In the genomic region with DNA sequence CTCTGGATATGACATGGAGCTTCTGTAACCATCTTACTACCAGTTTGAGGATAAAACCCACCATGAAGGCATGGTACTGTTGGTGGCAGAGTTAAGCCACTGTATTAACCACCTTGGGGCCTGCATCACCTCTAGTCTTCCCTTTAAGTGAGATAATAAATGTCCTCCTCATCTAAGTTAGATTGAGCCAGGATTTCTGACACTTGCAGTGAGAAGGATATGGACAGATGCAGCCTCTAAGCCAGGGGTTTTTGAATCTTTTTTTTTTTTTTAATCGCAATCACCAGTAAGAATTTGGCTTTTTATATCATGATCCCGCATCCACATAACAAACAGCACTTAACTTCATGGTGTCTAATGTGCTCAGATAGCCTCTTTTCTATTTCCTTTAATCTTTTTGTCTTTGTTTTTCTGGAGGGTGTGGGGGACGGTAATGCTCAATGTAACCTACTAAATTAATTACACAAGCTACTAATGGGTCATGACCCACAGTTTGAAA, we compare ENCODE assay signal across 21 cellular contexts. TPM values are rescaled to one million over a fixed set of nuclear protein-coding genes. Genes with fewer than 3 reads are reported as not detected.
DNase-seq lines count a peak whose midpoint lies in the region; ATAC-seq lines count a peak whose summit lies in the region.
"Had no signal": no experiment of that assay in that cellular context is flagged by ENCODE, and none has a peak within 500 bp of the region (broad histone marks: within the 10 kb centered on the region; RNA-seq: fewer than 3 reads in every experiment).

No MANE protein-coding gene starts in this region.

- H3K27me3 Mint-ChIP-seq in activated CD8-positive, alpha-beta memory T cell treated with anti-CD3 and anti-CD28 coated beads, Interleukin-2, amount 10 ng/mL, durations not matched to agents 7 days and 5 days, result no peaks in the 10 kb centered on the region
- no peaks in the 10 kb centered on the region for H3K27me3 Mint-ChIP-seq in CD4-positive, alpha-beta memory T cell
- H3K27me3 Mint-ChIP-seq in naive thymus-derived CD4-positive, alpha-beta T cell, result no peaks in the 10 kb centered on the region
- no peaks in the 10 kb centered on the region for H3K27me3 Mint-ChIP-seq in activated CD4-positive, alpha-beta T cell treated with anti-CD3 and anti-CD28 coated beads, Interleukin-2, amount 10 ng/mL, durations not matched to agents 7 days and 5 days
- H3K27me3 Mint-ChIP-seq: activated naive CD4-positive, alpha-beta T cell treated with anti-CD3 and anti-CD28 coated beads, Interleukin-2, amount 10 ng/mL, durations not matched to agents 7 days and 5 days had no signal

- peaks cover 32% of the 10 kb centered on the region for H3K4me1 ChIP-seq in CD4-positive, alpha-beta memory T cell (ENCODE audit: insufficient read depth, low read length)
- peaks cover 12 to 18% of the 10 kb centered on the region in 2 donors for H3K4me1 ChIP-seq in naive thymus-derived CD4-positive, alpha-beta T cell (ENCODE audit: control insufficient read depth in 2 of 2, insufficient read depth in 2 of 2, low read length in 2 of 2)

- peak overlapping the region; percentile 18 for H3K27ac Mint-ChIP-seq in activated CD8-positive, alpha-beta memory T cell treated with anti-CD3 and anti-CD28 coated beads, Interleukin-2, amount 10 ng/mL, durations not matched to agents 7 days and 5 days
- H3K27ac Mint-ChIP-seq in CD4-positive, alpha-beta memory T cell, result peak overlapping the region in 5 of 7 donors; percentile 33 to 96 (median 63)
- H3K27ac Mint-ChIP-seq in naive thymus-derived CD4-positive, alpha-beta T cell, result peak overlapping the region in 6 of 9 donors; percentile 2 to 62 (median 42)
- no peak overlapping the region for H3K27ac Mint-ChIP-seq in activated CD4-positive, alpha-beta T cell treated with anti-CD3 and anti-CD28 coated beads, Interleukin-2, amount 10 ng/mL, durations not matched to agents 7 days and 5 days
- H3K27ac Mint-ChIP-seq: activated naive CD4-positive, alpha-beta T cell treated with anti-CD3 and anti-CD28 coated beads, Interleukin-2, amount 10 ng/mL, durations not matched to agents 7 days and 5 days had no signal

- no peaks in the 10 kb centered on the region for H3K27me3 ChIP-seq in CD4-positive, alpha-beta memory T cell (ENCODE audit: insufficient read depth, low read length)
- no peaks in the 10 kb centered on the region for H3K27me3 ChIP-seq in naive thymus-derived CD4-positive, alpha-beta T cell (ENCODE audit: control insufficient read depth in 2 of 2, insufficient read depth in 2 of 2, low read length in 2 of 2)
- H3K27me3 ChIP-seq: spleen, tibial nerve had no signal

- H3K4me3 ChIP-seq in CD4-positive, alpha-beta memory T cell (ENCODE audit: low read length in 2 of 2), result no peak overlapping the region
- H3K4me3 ChIP-seq in naive thymus-derived CD4-positive, alpha-beta T cell (ENCODE audit: low read length), result no peak overlapping the region
- H3K4me3 ChIP-seq: coronary artery, GM12878, GM23248, spleen, tibial nerve had no signal

- peaks cover 59% of the 10 kb centered on the region for H3K4me1 Mint-ChIP-seq in activated CD8-positive, alpha-beta memory T cell treated with anti-CD3 and anti-CD28 coated beads, Interleukin-2, amount 10 ng/mL, durations not matched to agents 7 days and 5 days
- H3K4me1 Mint-ChIP-seq in CD4-positive, alpha-beta memory T cell, result peaks cover 18 to 55% (median 29%) of the 10 kb centered on the region in 4 donors
- peaks cover 26 to 61% (median 61%) of the 10 kb centered on the region in 7 donors for H3K4me1 Mint-ChIP-seq in naive thymus-derived CD4-positive, alpha-beta T cell
- peaks cover 59% of the 10 kb centered on the region for H3K4me1 Mint-ChIP-seq in activated CD4-positive, alpha-beta T cell treated with anti-CD3 and anti-CD28 coated beads, Interleukin-2, amount 10 ng/mL, durations not matched to agents 7 days and 5 days

- no peak for DNase-seq in activated CD8-positive, alpha-beta memory T cell treated with anti-CD3 and anti-CD28 coated beads, Interleukin-2, amount 10 ng/mL, durations not matched to agents 7 days and 5 days
- no peak for DNase-seq in activated CD8-positive, alpha-beta memory T cell treated with anti-CD3 and anti-CD28 coated beads, Interleukin-2, amount 50 U/mL, for 4 hours
- DNase-seq in CD4-positive, alpha-beta memory T cell, result no peak
- no peak for DNase-seq in naive thymus-derived CD4-positive, alpha-beta T cell
- no peak for DNase-seq in activated T-cell treated with anti-CD3 and anti-CD28 coated beads, Interleukin-2, amount 50 U/mL, for 1 hour
- DNase-seq in activated CD4-positive, alpha-beta T cell treated with anti-CD3 and anti-CD28 coated beads, Interleukin-2, amount 10 ng/mL, durations not matched to agents 7 days and 5 days, result no peak
- DNase-seq: 8988T; activated naive CD4-positive, alpha-beta T cell treated with anti-CD3 and anti-CD28 coated beads, Interleukin-2, amount 10 ng/mL, durations not matched to agents 7 days and 5 days; activated T-cell treated with anti-CD3 and anti-CD28 coated beads, Interleukin-2, amount 50 U/mL, for 48 hours; AML-193; COR-L47; GM23248; spleen; stimulated activated CD4-positive, alpha-beta T cell treated with anti-CD3 and anti-CD28 coated beads, Interleukin-4, amount 100 ng/mL, for 1 hour; stimulated activated naive CD4-positive, alpha-beta T cell treated with Interleukin-2 at 50 U/mL for 16 hours; T1000 had no signal

- H3K36me3 ChIP-seq in CD4-positive, alpha-beta memory T cell (ENCODE audit: insufficient read depth, low read length), result no peaks in the 10 kb centered on the region
- no peaks in the 10 kb centered on the region for H3K36me3 ChIP-seq in naive thymus-derived CD4-positive, alpha-beta T cell (ENCODE audit: control insufficient read depth in 2 of 3, insufficient read depth in 3 of 3, low read length in 3 of 3)
- H3K36me3 ChIP-seq: tibial nerve had no signal

- CTCF ChIA-PET in activated CD8-positive, alpha-beta memory T cell treated with anti-CD3 and anti-CD28 coated beads, Interleukin-2, amount 10 ng/mL, durations not matched to agents 7 days and 5 days (lab: Charles Lee), result interaction anchor here (0.8 to 1.0 kb wide), 2 partner anchors 39 to 84 kb away, joined by 3 to 5 read pairs; no protein-coding TSS in a partner anchor
- CTCF ChIA-PET in CD4-positive, alpha-beta memory T cell (lab: Charles Lee; ENCODE audit: partially characterized antibody), result interaction anchor here (1.3 kb wide), 1 partner anchor 19 kb away, joined by 3 read pairs; no protein-coding TSS in a partner anchor
- CTCF ChIA-PET in naive thymus-derived CD4-positive, alpha-beta T cell (lab: Charles Lee), result no interaction called here
- CTCF ChIA-PET in activated CD4-positive, alpha-beta T cell treated with anti-CD3 and anti-CD28 coated beads, Interleukin-2, amount 10 ng/mL, durations not matched to agents 7 days and 5 days (lab: Charles Lee), result interaction anchor here (1.0 to 1.1 kb wide), 2 partner anchors 9 to 41 kb away, joined by 3 read pairs; no protein-coding TSS in a partner anchor

- peaks cover 11% of the 10 kb centered on the region for H3K36me3 Mint-ChIP-seq in activated CD8-positive, alpha-beta memory T cell treated with anti-CD3 and anti-CD28 coated beads, Interleukin-2, amount 10 ng/mL, durations not matched to agents 7 days and 5 days
- peaks cover 3 to 5% of the 10 kb centered on the region in 2 donors for H3K36me3 Mint-ChIP-seq in CD4-positive, alpha-beta memory T cell
- peaks cover 0 to 17% (median 14%) of the 10 kb centered on the region in 5 donors for H3K36me3 Mint-ChIP-seq in naive thymus-derived CD4-positive, alpha-beta T cell
- peaks cover 11% of the 10 kb centered on the region for H3K36me3 Mint-ChIP-seq in activated CD4-positive, alpha-beta T cell treated with anti-CD3 and anti-CD28 coated beads, Interleukin-2, amount 10 ng/mL, durations not matched to agents 7 days and 5 days (ENCODE audit: low read depth)

- POLR2A ChIA-PET in CD4-positive, alpha-beta memory T cell (lab: Charles Lee; ENCODE audit: partially characterized antibody), result interaction anchor here (6.3 kb wide), 1 partner anchor 40 kb away, joined by 90 read pairs; a partner anchor contains a TSS
- POLR2A ChIA-PET in naive thymus-derived CD4-positive, alpha-beta T cell (lab: Charles Lee), result interaction anchor here (1.0 to 4.4 kb wide), 2 partner anchors 8 to 39 kb away, joined by 3 to 36 read pairs; no protein-coding TSS in a partner anchor
- POLR2A ChIA-PET in activated CD4-positive, alpha-beta T cell treated with anti-CD3 and anti-CD28 coated beads, Interleukin-2, amount 10 ng/mL, durations not matched to agents 7 days and 5 days (lab: Charles Lee), result interaction anchor here (0.6 kb wide), 1 partner anchor 195 kb away, joined by 3 read pairs; no protein-coding TSS in a partner anchor

- H3K4me3 Mint-ChIP-seq in activated CD8-positive, alpha-beta memory T cell treated with anti-CD3 and anti-CD28 coated beads, Interleukin-2, amount 10 ng/mL, durations not matched to agents 7 days and 5 days, result no peak overlapping the region
- H3K4me3 Mint-ChIP-seq in CD4-positive, alpha-beta memory T cell, result no peak overlapping the region
- no peak overlapping the region for H3K4me3 Mint-ChIP-seq in naive thymus-derived CD4-positive, alpha-beta T cell
- H3K4me3 Mint-ChIP-seq in activated CD4-positive, alpha-beta T cell treated with anti-CD3 and anti-CD28 coated beads, Interleukin-2, amount 10 ng/mL, durations not matched to agents 7 days and 5 days, result no peak overlapping the region
- H3K4me3 Mint-ChIP-seq: activated naive CD4-positive, alpha-beta T cell treated with anti-CD3 and anti-CD28 coated beads, Interleukin-2, amount 10 ng/mL, durations not matched to agents 7 days and 5 days had no signal

- no peaks in the 10 kb centered on the region for H3K9me3 Mint-ChIP-seq in activated CD8-positive, alpha-beta memory T cell treated with anti-CD3 and anti-CD28 coated beads, Interleukin-2, amount 10 ng/mL, durations not matched to agents 7 days and 5 days (ENCODE audit: low read depth)
- no peaks in the 10 kb centered on the region for H3K9me3 Mint-ChIP-seq in CD4-positive, alpha-beta memory T cell
- H3K9me3 Mint-ChIP-seq in naive thymus-derived CD4-positive, alpha-beta T cell, result peaks cover 0 to 5% (median 0%) of the 10 kb centered on the region in 11 donors
- no peaks in the 10 kb centered on the region for H3K9me3 Mint-ChIP-seq in activated CD4-positive, alpha-beta T cell treated with anti-CD3 and anti-CD28 coated beads, Interleukin-2, amount 10 ng/mL, durations not matched to agents 7 days and 5 days
- H3K9me3 Mint-ChIP-seq: activated naive CD4-positive, alpha-beta T cell treated with anti-CD3 and anti-CD28 coated beads, Interleukin-2, amount 10 ng/mL, durations not matched to agents 7 days and 5 days had no signal

- no peaks in the 10 kb centered on the region for H3K9me3 ChIP-seq in CD4-positive, alpha-beta memory T cell (ENCODE audit: control insufficient read depth in 1 of 2, low read length in 2 of 2)
- H3K9me3 ChIP-seq in naive thymus-derived CD4-positive, alpha-beta T cell (ENCODE audit: control insufficient read depth in 2 of 3, low read length in 3 of 3), result no peaks in the 10 kb centered on the region
- H3K9me3 ChIP-seq: spleen, tibial nerve had no signal

- ATAC-seq in activated CD8-positive, alpha-beta memory T cell treated with anti-CD3 and anti-CD28 coated beads, Interleukin-2, amount 10 ng/mL, durations not matched to agents 7 days and 5 days, result no peak
- ATAC-seq in naive thymus-derived CD4-positive, alpha-beta T cell, result no peak
- ATAC-seq in HG02970 (IDR thresholded peaks at IDR 0.05; ENCODE audit: low FRiP score, unreplicated experiment), result no peak
- ATAC-seq: GM12878 had no signal

- intact Hi-C loops in CD4-positive, alpha-beta memory T cell (cut with micrococcal nuclease), result no loop called here
- intact Hi-C loops in naive thymus-derived CD4-positive, alpha-beta T cell (cut with micrococcal nuclease), result loop anchor here in 1 of 2 donors (5.0 kb wide), 2 partner anchors 157 to 263 kb away; a partner anchor contains a TSS

- no peak overlapping the region for H3K27ac ChIP-seq in CD4-positive, alpha-beta memory T cell (ENCODE audit: low read depth, low read length)
- peak overlapping the region; percentile 56 for H3K27ac ChIP-seq in cingulate gyrus (ENCODE audit: low read depth, low read length)
- no peak overlapping the region for H3K27ac ChIP-seq in naive thymus-derived CD4-positive, alpha-beta T cell (ENCODE audit: low read depth, low read length)
- H3K27ac ChIP-seq: coronary artery, GM23248, spleen had no signal

RNA-seq across cellular contexts. Expression of a gene that starts 42.2 kb away (rescaled TPM):
- 100 to 1,000 TPM; 169 to 206 TPM for total RNA-seq in activated CD8-positive, alpha-beta memory T cell treated with anti-CD3 and anti-CD28 coated beads, Interleukin-2, amount 10 ng/mL, durations not matched to agents 7 days and 5 days
- 100 to 1,000 TPM; 251 to 256 TPM for total RNA-seq in CD4-positive, alpha-beta memory T cell
- polyA plus RNA-seq in CD4-positive, alpha-beta memory T cell, result 10 to 100 TPM; 46.5 to 74.3 TPM
- 100 to 1,000 TPM; 228 to 315 (median 287) TPM for total RNA-seq in naive thymus-derived CD4-positive, alpha-beta T cell
- polyA plus RNA-seq in naive thymus-derived CD4-positive, alpha-beta T cell, result 10 to 100 TPM; 75.0 to 86.0 TPM
- total RNA-seq in activated CD4-positive, alpha-beta T cell treated with anti-CD3 and anti-CD28 coated beads, Interleukin-2, amount 10 ng/mL, durations not matched to agents 7 days and 5 days, result 100 to 1,000 TPM; 260 to 274 TPM
